In genomic region chr3:126979076-126979628, GRCh38 we compare ENCODE assay signal across 1 cellular context.
TF ChIP-seq lines count a peak whose summit lies in the region.

No MANE protein-coding gene starts in this region.

TF ChIP-seq in K562, 482 proteins besides CTCF, POLR2A, EP300 and RAD21 (continued from another document):
- TF ChIP-seq, protein P1, sequence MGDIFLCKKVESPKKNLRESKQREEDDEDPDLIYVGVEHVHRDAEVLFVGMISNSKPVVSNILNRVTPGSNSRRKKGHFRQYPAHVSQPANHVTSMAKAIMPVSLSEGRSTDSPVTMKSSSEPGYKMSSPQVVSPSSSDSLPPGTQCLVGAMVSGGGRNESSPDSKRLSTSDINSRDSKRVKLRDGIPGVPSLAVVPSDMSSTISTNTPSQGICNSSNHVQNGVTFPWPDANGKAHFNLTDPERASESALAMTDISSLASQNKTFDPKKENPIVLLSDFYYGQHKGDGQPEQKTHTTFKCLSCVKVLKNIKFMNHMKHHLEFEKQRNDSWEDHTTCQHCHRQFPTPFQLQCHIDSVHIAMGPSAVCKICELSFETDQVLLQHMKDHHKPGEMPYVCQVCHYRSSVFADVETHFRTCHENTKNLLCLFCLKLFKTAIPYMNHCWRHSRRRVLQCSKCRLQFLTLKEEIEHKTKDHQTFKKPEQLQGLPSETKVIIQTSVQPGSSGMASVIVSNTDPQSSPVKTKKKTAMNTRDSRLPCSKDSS (IDR thresholded peaks at IDR 0.05; ENCODE audit: low read depth, partially characterized antibody): peak; percentile 40
- TF ChIP-seq, protein P2, sequence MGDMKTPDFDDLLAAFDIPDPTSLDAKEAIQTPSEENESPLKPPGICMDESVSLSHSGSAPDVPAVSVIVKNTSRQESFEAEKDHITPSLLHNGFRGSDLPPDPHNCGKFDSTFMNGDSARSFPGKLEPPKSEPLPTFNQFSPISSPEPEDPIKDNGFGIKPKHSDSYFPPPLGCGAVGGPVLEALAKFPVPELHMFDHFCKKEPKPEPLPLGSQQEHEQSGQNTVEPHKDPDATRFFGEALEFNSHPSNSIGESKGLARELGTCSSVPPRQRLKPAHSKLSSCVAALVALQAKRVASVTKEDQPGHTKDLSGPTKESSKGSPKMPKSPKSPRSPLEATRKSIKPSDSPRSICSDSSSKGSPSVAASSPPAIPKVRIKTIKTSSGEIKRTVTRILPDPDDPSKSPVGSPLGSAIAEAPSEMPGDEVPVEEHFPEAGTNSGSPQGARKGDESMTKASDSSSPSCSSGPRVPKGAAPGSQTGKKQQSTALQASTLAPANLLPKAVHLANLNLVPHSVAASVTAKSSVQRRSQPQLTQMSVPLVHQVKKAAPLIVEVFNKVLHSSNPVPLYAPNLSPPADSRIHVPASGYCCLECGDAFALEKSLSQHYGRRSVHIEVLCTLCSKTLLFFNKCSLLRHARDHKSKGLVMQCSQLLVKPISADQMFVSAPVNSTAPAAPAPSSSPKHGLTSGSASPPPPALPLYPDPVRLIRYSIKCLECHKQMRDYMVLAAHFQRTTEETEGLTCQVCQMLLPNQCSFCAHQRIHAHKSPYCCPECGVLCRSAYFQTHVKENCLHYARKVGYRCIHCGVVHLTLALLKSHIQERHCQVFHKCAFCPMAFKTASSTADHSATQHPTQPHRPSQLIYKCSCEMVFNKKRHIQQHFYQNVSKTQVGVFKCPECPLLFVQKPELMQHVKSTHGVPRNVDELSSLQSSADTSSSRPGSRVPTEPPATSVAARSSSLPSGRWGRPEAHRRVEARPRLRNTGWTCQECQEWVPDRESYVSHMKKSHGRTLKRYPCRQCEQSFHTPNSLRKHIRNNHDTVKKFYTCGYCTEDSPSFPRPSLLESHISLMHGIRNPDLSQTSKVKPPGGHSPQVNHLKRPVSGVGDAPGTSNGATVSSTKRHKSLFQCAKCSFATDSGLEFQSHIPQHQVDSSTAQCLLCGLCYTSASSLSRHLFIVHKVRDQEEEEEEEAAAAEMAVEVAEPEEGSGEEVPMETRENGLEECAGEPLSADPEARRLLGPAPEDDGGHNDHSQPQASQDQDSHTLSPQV (IDR thresholded peaks at IDR 0.05): peak; percentile 21; the same call in 1 of the 2 replicates
- TF ChIP-seq JUND (IDR thresholded peaks at IDR 0.05; ENCODE audit: borderline replicate concordance, low read depth, low read length) (0 out of 2 replicates have a peak, but pooled peaks have one; percentile 3), JUND (tag; IDR thresholded peaks at IDR 0.05; ENCODE audit: borderline replicate concordance, low read depth, low read length) (no peak), FIP1L1 (IDR thresholded peaks at IDR 0.05; ENCODE audit: low read depth, low read length, poor library complexity, severe bottlenecking) (no peak), TRIM28 (IDR thresholded peaks at IDR 0.05) (0 out of 2 replicates have a peak, but pooled peaks have one; percentile 55)
